Comparison of ENCODE assay signal across 17 cellular contexts in the genomic region with DNA sequence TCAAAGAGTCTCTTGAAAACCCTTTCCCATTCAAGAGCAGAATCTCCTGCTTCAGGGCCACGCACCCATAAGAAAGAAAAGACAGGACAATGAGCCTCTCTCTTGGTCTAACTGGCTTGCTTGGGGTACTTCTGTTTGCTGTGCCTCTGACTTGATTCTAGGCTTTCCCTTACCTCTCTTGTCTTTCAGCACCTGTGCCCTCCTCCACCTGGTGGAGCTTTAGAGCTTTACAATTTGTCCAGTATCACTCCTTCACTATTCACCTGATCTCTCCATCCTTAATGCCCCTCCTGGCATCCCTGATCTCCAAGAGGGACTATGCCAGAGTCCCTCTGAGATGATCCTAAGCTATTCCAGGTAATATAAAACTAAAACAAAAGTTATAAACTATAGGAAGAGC.
DNase-seq lines count a peak whose midpoint lies in the region; ATAC-seq and TF ChIP-seq lines count a peak whose summit lies in the region.
"Had no signal": no experiment of that assay in that cellular context is flagged by ENCODE, and none has a peak within 500 bp of the region (broad histone marks: within the 10 kb centered on the region; RNA-seq: fewer than 3 reads in every experiment).

No MANE protein-coding gene starts in this region.

- in situ Hi-C loops in mammary epithelial cell (cut with MboI; ENCODE audit: low sequenced_read_pairs in 2 of 2) = no loop called here
- in situ Hi-C loops in HAP-1 (cut with MboI; ENCODE audit: low sequenced_read_pairs) = no loop called here

- H3K9me3 Mint-ChIP-seq in MCF 10A (ENCODE audit: unreplicated experiment) = peaks cover 61% of the 10 kb centered on the region

- H3K36me3 Mint-ChIP-seq in MCF 10A (ENCODE audit: insufficient read depth, unreplicated experiment) = no peaks in the 10 kb centered on the region

- no peak overlapping the region for H2AFZ ChIP-seq in mammary epithelial cell (ENCODE audit: low read depth, low read length)

- CTCF ChIA-PET in mammary epithelial cell (lab: Charles Lee; ENCODE audit: low non-redundant PET) = no interaction called here
- CTCF ChIA-PET in MCF 10A (lab: Yijun Ruan, JAX) = interaction anchor here (0.6 kb wide), 1 partner anchor 647 kb away, joined by 3 read pairs; no protein-coding TSS in a partner anchor
- CTCF ChIA-PET in A673 (lab: Charles Lee) = no interaction called here

- H3K9me3 ChIP-seq in mammary epithelial cell (replicated peaks; ENCODE audit: insufficient read depth, low read length) (peaks cover 3% of the 10 kb centered on the region), RWPE2 (ENCODE audit: severe bottlenecking) (no peaks in the 10 kb centered on the region), A673 (ENCODE audit: low read depth, low read length, poor library complexity, severe bottlenecking) (peaks cover 6% of the 10 kb centered on the region), HAP-1 (peaks cover 6% of the 10 kb centered on the region; the same call in 1 of the 2 replicates)
- H3K9me3 ChIP-seq: Caco-2 had no signal

- peak in 1 of 2 donors; percentile 43 for TF ChIP-seq CTCF in mammary epithelial cell (conservative IDR thresholded peaks at IDR 0.05 in 1 of 2, IDR thresholded peaks at IDR 0.05 in 1 of 2; ENCODE audit: extremely low read depth in 1 of 2, insufficient read depth in 1 of 2, low read depth in 1 of 2, low read length in 2 of 2)
- no peak for TF ChIP-seq CTCF in MCF 10A (IDR thresholded peaks at IDR 0.05; ENCODE audit: unreplicated experiment)
- peak; percentile 22 for TF ChIP-seq CTCF in RWPE2 (IDR thresholded peaks at IDR 0.05; ENCODE audit: poor library complexity, severe bottlenecking)
- TF ChIP-seq CTCF in A673 (conservative IDR thresholded peaks at IDR 0.05; ENCODE audit: low read depth, low read length) = no peak

- dilution Hi-C loops in mammary epithelial cell (cut with HindIII; ENCODE audit: low sequenced_read_pairs) = no loop called here

- H3K27me3 ChIP-seq in mammary epithelial cell (ENCODE audit: insufficient read depth, low read length) (no peaks in the 10 kb centered on the region), RWPE2 (ENCODE audit: insufficient read depth, poor library complexity, severe bottlenecking) (peaks cover 7% of the 10 kb centered on the region), A673 (replicated peaks; ENCODE audit: insufficient read depth, low read depth, low read length, poor library complexity) (no peaks in the 10 kb centered on the region), HAP-1 (ENCODE audit: low read depth) (no peaks in the 10 kb centered on the region)

- H3K36me3 ChIP-seq in mammary epithelial cell (ENCODE audit: insufficient read depth, low read length) (no peaks in the 10 kb centered on the region), RWPE2 (ENCODE audit: low read depth) (no peaks in the 10 kb centered on the region), A673 (ENCODE audit: insufficient read depth, low read length, poor library complexity, severe bottlenecking) (no peaks in the 10 kb centered on the region), HAP-1 (replicated peaks) (no peaks in the 10 kb centered on the region)

- H3K4me1 Mint-ChIP-seq in MCF 10A (ENCODE audit: insufficient read depth, unreplicated experiment) = no peaks in the 10 kb centered on the region
- H3K4me1 Mint-ChIP-seq: T-helper 17 cell had no signal

- H3K27ac Mint-ChIP-seq in MCF 10A (ENCODE audit: low read depth, unreplicated experiment) = no peak overlapping the region
- H3K27ac Mint-ChIP-seq: T-helper 17 cell had no signal

- no peak overlapping the region for H3K9ac ChIP-seq in mammary epithelial cell (ENCODE audit: insufficient read depth, low read length)

- ATAC-seq in RWPE2 (ENCODE audit: low read depth) (no peak), GM21723 (IDR thresholded peaks at IDR 0.05; ENCODE audit: unreplicated experiment) (no peak)
- ATAC-seq: K562, T-helper 17 cell had no signal

- intact Hi-C loops in mammary epithelial cell (cut with micrococcal nuclease) = no loop called here
- intact Hi-C loops in MCF 10A (cut with micrococcal nuclease) = no loop called here
- intact Hi-C loops in A673 (cut with micrococcal nuclease; ENCODE audit: unreplicated experiment) = no loop called here

- H3K27ac ChIP-seq in mammary epithelial cell (ENCODE audit: insufficient read depth, low read depth, low read length) = no peak overlapping the region
- H3K27ac ChIP-seq in RWPE2 (ENCODE audit: poor library complexity, severe bottlenecking) = no peak overlapping the region
- no peak overlapping the region for H3K27ac ChIP-seq in A673 (ENCODE audit: low read depth, low read length, poor library complexity, severe bottlenecking)

- WGBS in mammary epithelial cell (ENCODE audit: low coverage, missing lambda C conversion rate) = 33% methylated on average over 1 of the region's 1 CpG

- no peaks in the 10 kb centered on the region for H4K20me1 ChIP-seq in mammary epithelial cell (ENCODE audit: insufficient read depth, low read length)

- H3K4me1 ChIP-seq in mammary epithelial cell (ENCODE audit: insufficient read depth, low read length) = no peaks in the 10 kb centered on the region
- H3K4me1 ChIP-seq in RWPE2 (ENCODE audit: insufficient read depth, poor library complexity, severe bottlenecking) = no peaks in the 10 kb centered on the region
- no peaks in the 10 kb centered on the region for H3K4me1 ChIP-seq in A673 (ENCODE audit: insufficient read depth, low read length, poor library complexity, severe bottlenecking)
- H3K4me1 ChIP-seq in HAP-1 = no peaks in the 10 kb centered on the region
- H3K4me1 ChIP-seq: Caco-2 had no signal

- no TSS peak for BruUV-seq in mammary epithelial cell (replicated peaks; lab: Mats Ljungman, UMichigan)
- no TSS peak for BruUV-seq in MCF 10A (replicated peaks; lab: Mats Ljungman, UMichigan)
- no TSS peak for BruUV-seq in A673 (replicated peaks; lab: Mats Ljungman, UMichigan)

- H3K79me2 ChIP-seq in mammary epithelial cell (ENCODE audit: insufficient read depth, low read length) = no peaks in the 10 kb centered on the region

- POLR2A ChIA-PET in MCF 10A (lab: Yijun Ruan, JAX) (no interaction called here), A673 (lab: Charles Lee; ENCODE audit: low non-redundant PET) (no interaction called here)

- no peak overlapping the region for H3K4me3 Mint-ChIP-seq in MCF 10A (ENCODE audit: unreplicated experiment)
- H3K4me3 Mint-ChIP-seq: T-helper 17 cell had no signal

- DNase-seq in mammary epithelial cell (peak; percentile 5), MCF 10A (ENCODE audit: unreplicated experiment) (no peak), RWPE2 (ENCODE audit: low spot score) (no peak), iPS-NIHi7 (ENCODE audit: extremely low spot score) (peak; percentile 51), A673 (ENCODE audit: low spot score) (no peak), NCI-H526 treated with DMSO at 0.1 percent for 48 hours (lab: John Stamatoyannopoulos, UW) (no peak), HAP-1 (ENCODE audit: low spot score in 2 of 2) (no peak)
- DNase-seq: Caco-2; DMS53; NCI-H187 treated with DMSO at 0.1 percent for 48 hours; NCI-H2171; NCI-H510A; NK-92 treated with Interleukin-12 subunit alpha and Interleukin-12 subunit beta, amount 100 ng/mL, for 24 hours; SHP77 treated with DMSO at 0.1 percent for 48 hours; T-helper 17 cell had no signal

- H3K4me3 ChIP-seq in mammary epithelial cell (replicated peaks in 1 of 3; ENCODE audit: insufficient read depth in 1 of 3, low read depth in 2 of 3, low read length in 3 of 3) = no peak overlapping the region
- no peak overlapping the region for H3K4me3 ChIP-seq in RWPE2 (ENCODE audit: severe bottlenecking)
- H3K4me3 ChIP-seq in A673 (ENCODE audit: low read depth, low read length, poor library complexity, severe bottlenecking) = no peak overlapping the region
- H3K4me3 ChIP-seq in HAP-1 = no peak overlapping the region
- H3K4me3 ChIP-seq: K562 had no signal

- no peaks in the 10 kb centered on the region for H3K27me3 Mint-ChIP-seq in MCF 10A (ENCODE audit: insufficient read depth, unreplicated experiment)

- H3K4me2 ChIP-seq in mammary epithelial cell (ENCODE audit: insufficient read depth, low read depth, low read length) = no peak overlapping the region

Comparison
In these comparisons a context has a peak if more than half of its experiments do, and no peak if none do; other contexts are left out.
1. DNase-seq: peak in mammary epithelial cell (single experiment) and iPS-NIHi7 (single experiment); none in MCF 10A (single experiment), RWPE2 (single experiment), A673 (single experiment), NCI-H526 treated with DMSO at 0.1 percent for 48 hours (single experiment) and HAP-1 (0 of 2).